ENCODE assay signal across 8 cellular contexts in genomic region chr1:40948741-40949528, GRCh38. TPM values are rescaled to one million over a fixed set of nuclear protein-coding genes. Genes with fewer than 3 reads are reported as not detected.
DNase-seq lines count a peak whose midpoint lies in the region; ATAC-seq and TF ChIP-seq lines count a peak whose summit lies in the region.

No MANE protein-coding gene starts in this region.

- H3K27me3 ChIP-seq in adrenal gland, result no peaks in the 10 kb centered on the region

- 47 to 54% (median 48%) methylated on average over 10 of the region's 10 CpGs for WGBS in adrenal gland, 4 donors

- no peaks in the 10 kb centered on the region for H3K36me3 ChIP-seq in adrenal gland (replicated peaks in 1 of 2)

- no peak overlapping the region for H3K27ac ChIP-seq in adrenal gland

- no peak for TF ChIP-seq POLR2A in adrenal gland (IDR thresholded peaks at IDR 0.05)

- DNase-seq in EH (ENCODE audit: low read depth) (peak; percentile 79), M059J (ENCODE audit: low read depth) (peak; percentile 76), SW 1271 (lab: John Stamatoyannopoulos, UW) (peak; percentile 3 to 50), adrenal gland (peak; percentile 43 to 89 (median 68)), hippocampal formation (lab: John Stamatoyannopoulos, UW) (peak; percentile 29 to 32), NCI-H1105 treated with DMSO at 0.1 percent for 48 hours (lab: John Stamatoyannopoulos, UW) (no peak)
- DNase-seq in stimulated activated CD4-positive, alpha-beta T cell treated with anti-CD3 and anti-CD28 coated beads, Interleukin-12 subunit alpha, Interleukin-12 subunit beta, amount 100 ng/mL, for 4 hours, result peak; percentile 45

- TF ChIP-seq CTCF in adrenal gland (IDR thresholded peaks at IDR 0.05), result peak; percentile 49 to 76 (median 64)

- ATAC-seq in GM19324 (IDR thresholded peaks at IDR 0.05; ENCODE audit: low FRiP score, unreplicated experiment), result no peak

- no peak overlapping the region for H3K4me3 ChIP-seq in adrenal gland

- H3K9me3 ChIP-seq in adrenal gland (replicated peaks in 1 of 3), result no peaks in the 10 kb centered on the region

- H3K4me1 ChIP-seq in adrenal gland (replicated peaks in 1 of 2), result peaks cover 10% of the 10 kb centered on the region in 2 donors

- intact Hi-C loops in adrenal gland (cut with DNase I), result no loop called here

RNA-seq across cellular contexts. Expression of gene CTPS1, which starts 30.6 kb away (rescaled TPM):
- total RNA-seq in M059J (2014; rRNA removed; shearing (Covaris generic)), result 51.6 and 76.0 TPM in 2 replicates
- total RNA-seq in adrenal gland, result 10 to 100 TPM; 12.2 to 37.5 (median 26.1) TPM
- polyA plus RNA-seq in adrenal gland, result 10 to 100 TPM; 17.8 to 49.4 (median 26.4) TPM
